In genomic region chr2:237966250-237966564, GRCh38 we compare ENCODE assay signal across 8 cellular contexts. TPM values are rescaled to one million over a fixed set of nuclear protein-coding genes. Genes with fewer than 3 reads are reported as not detected.
A peak's percentile ranks its signal among the peaks of the same experiment; 100 is the strongest.
DNase-seq lines count a peak whose midpoint lies in the region; ATAC-seq, FAIRE-seq and TF ChIP-seq lines count a peak whose summit lies in the region.

No MANE protein-coding gene starts in this region.

- POLR2A ChIA-PET in endothelial cell of umbilical vein (lab: Charles Lee): no interaction called here

- H2AFZ ChIP-seq in endothelial cell of umbilical vein (ENCODE audit: low read depth, low read length) (peak overlapping the region; percentile 81), osteoblast (ENCODE audit: low read length) (peak overlapping the region; percentile 96)

- H3K4me3 ChIP-seq in LNCaP clone FGC (ENCODE audit: low read depth, low read length): peak overlapping the region; percentile 63
- H3K4me3 ChIP-seq in endothelial cell of umbilical vein (replicated peaks in 1 of 3; ENCODE audit: insufficient read depth in 1 of 3, low read depth in 1 of 3, low read length in 3 of 3): peak overlapping the region; percentile 40 to 63 (median 45)
- H3K4me3 ChIP-seq in osteoblast (ENCODE audit: insufficient read depth, low read length): peak overlapping the region; percentile 84

- H3K4me1 ChIP-seq in endothelial cell of umbilical vein (ENCODE audit: control insufficient read depth, extremely low read depth, insufficient read depth, low read length): peaks cover 10% of the 10 kb centered on the region
- peaks cover 20% of the 10 kb centered on the region for H3K4me1 ChIP-seq in osteoblast (ENCODE audit: insufficient read depth, low read length)

- H3K9ac ChIP-seq in endothelial cell of umbilical vein (replicated peaks; ENCODE audit: extremely low read depth, insufficient read depth, low read length): no peak overlapping the region

- no peaks in the 10 kb centered on the region for H3K9me1 ChIP-seq in endothelial cell of umbilical vein (replicated peaks; ENCODE audit: control insufficient read depth, extremely low read depth, insufficient read depth, low read length)

- dilution Hi-C loops in endothelial cell of umbilical vein (cut with MboI; ENCODE audit: extremely low pct_ligation_motif_present, low sequenced_read_pairs): no loop called here

- FAIRE-seq in endothelial cell of umbilical vein (lab: Jason Lieb, UNC): no peak
- no peak for FAIRE-seq in urothelium cell line (lab: Jason Lieb, UNC)

- ATAC-seq in GM18868 (IDR thresholded peaks at IDR 0.05; ENCODE audit: unreplicated experiment) (peak; percentile 24), GM19455 (IDR thresholded peaks at IDR 0.05; ENCODE audit: unreplicated experiment) (no peak)

- BruUV-seq in endothelial cell of umbilical vein (replicated peaks; lab: Mats Ljungman, UMichigan): no TSS peak

- H4K20me1 ChIP-seq in endothelial cell of umbilical vein (replicated peaks; ENCODE audit: control insufficient read depth, extremely low read depth, insufficient read depth, low read length): no peaks in the 10 kb centered on the region
- H4K20me1 ChIP-seq in osteoblast (ENCODE audit: insufficient read depth, low read length): peaks cover 27% of the 10 kb centered on the region

- H3K9me3 ChIP-seq in endothelial cell of umbilical vein (replicated peaks; ENCODE audit: control insufficient read depth, insufficient read depth, low read length): no peaks in the 10 kb centered on the region
- H3K9me3 ChIP-seq in osteoblast (ENCODE audit: low read depth, low read length): peaks cover 10% of the 10 kb centered on the region

- no peak for DNase-seq in LNCaP clone FGC (ENCODE audit: low read depth)
- DNase-seq in endothelial cell of umbilical vein (ENCODE audit: low read depth, low spot score): no peak
- peak; percentile 87 for DNase-seq in osteoblast (ENCODE audit: insufficient read length, low spot score, missing footprints)
- DNase-seq in urothelium cell line (ENCODE audit: low spot score): no peak
- no peak for DNase-seq in NCI-H1048 (lab: John Stamatoyannopoulos, UW)
- DNase-seq in ecto neural progenitor cell (ENCODE audit: low spot score): no peak

- H3K36me3 ChIP-seq in endothelial cell of umbilical vein (ENCODE audit: control insufficient read depth in 2 of 2, extremely low read depth in 1 of 2, insufficient read depth in 2 of 2, low read length in 2 of 2): no peaks in the 10 kb centered on the region
- H3K36me3 ChIP-seq in osteoblast (ENCODE audit: insufficient read depth, low read length): no peaks in the 10 kb centered on the region

- H3K27me3 ChIP-seq in endothelial cell of umbilical vein (ENCODE audit: control insufficient read depth in 2 of 2, insufficient read depth in 2 of 2, low read length in 2 of 2) (no peaks in the 10 kb centered on the region), osteoblast (ENCODE audit: insufficient read depth, low read length) (no peaks in the 10 kb centered on the region)

- intact Hi-C loops in endothelial cell of umbilical vein (cut with micrococcal nuclease): loop anchor here (1.0 to 10.0 kb wide), 6 partner anchors 43 to 296 kb away; partner anchors contain the start of genes HES6 and RAMP1

- H3K27ac ChIP-seq in endothelial cell of umbilical vein (ENCODE audit: insufficient read depth, low read depth, low read length) (no peak overlapping the region), osteoblast (ENCODE audit: low read depth, low read length) (peak overlapping the region; percentile 69)

- H3K79me2 ChIP-seq in endothelial cell of umbilical vein (ENCODE audit: control insufficient read depth, insufficient read depth, low read length) (peaks cover 36% of the 10 kb centered on the region), osteoblast (ENCODE audit: insufficient read depth, low read length) (peaks cover 39% of the 10 kb centered on the region)

- no peak for TF ChIP-seq POLR2A in endothelial cell of umbilical vein (IDR thresholded peaks at IDR 0.05; ENCODE audit: low read depth, low read length)

- H3K4me2 ChIP-seq in endothelial cell of umbilical vein (ENCODE audit: insufficient read depth, low read length) (peak overlapping the region; percentile 72), osteoblast (ENCODE audit: insufficient read depth, low read length) (peak overlapping the region; percentile 88)

- TF ChIP-seq CTCF in LNCaP clone FGC (IDR thresholded peaks at IDR 0.05; ENCODE audit: control insufficient read depth, extremely low read depth, insufficient read depth) (no peak), endothelial cell of umbilical vein (IDR thresholded peaks at IDR 0.05; ENCODE audit: extremely low read depth in 1 of 2, insufficient read depth in 1 of 2, low read depth in 1 of 2, low read length in 2 of 2) (no peak), osteoblast (IDR thresholded peaks at IDR 0.05; ENCODE audit: extremely low read depth, low read depth, low read length) (no peak)

- CTCF ChIA-PET in endothelial cell of umbilical vein (lab: Charles Lee): no interaction called here

TF ChIP-seq in endothelial cell of umbilical vein, 7 proteins besides CTCF, POLR2A, EP300 and RAD21:
- no peak for TF ChIP-seq FOS (IDR thresholded peaks at IDR 0.05; ENCODE audit: borderline replicate concordance, insufficient read depth, low read length)
- TF ChIP-seq POLR2AphosphoS5 (IDR thresholded peaks at IDR 0.05; ENCODE audit: insufficient read depth, low read depth, low read length): no peak
- TF ChIP-seq GATA2 (IDR thresholded peaks at IDR 0.05; ENCODE audit: insufficient read depth, insufficient read length, low read depth, low read length): no peak
- no peak for TF ChIP-seq MAX (IDR thresholded peaks at IDR 0.05; ENCODE audit: insufficient read depth, insufficient read length)
- TF ChIP-seq EZH2 (IDR thresholded peaks at IDR 0.05; ENCODE audit: borderline replicate concordance, low read depth, low read length, severe bottlenecking): no peak
- no peak for TF ChIP-seq JUN (IDR thresholded peaks at IDR 0.05; ENCODE audit: borderline replicate concordance, insufficient read depth, insufficient read length, low read depth)
- no peak for TF ChIP-seq MYC (IDR thresholded peaks at IDR 0.05; ENCODE audit: low read depth, low read length)
TF ChIP-seq in endothelial cell of umbilical vein: peak in this region for 0.

RNA-seq across cellular contexts. Expression of gene UBE2F, which starts 0.6 kb away (rescaled TPM):
- total RNA-seq in endothelial cell of umbilical vein (42.3 and 47.4 TPM in 2 replicates), osteoblast (39.8 and 45.1 TPM in 2 replicates)
- polyA plus RNA-seq in endothelial cell of umbilical vein: 31.6 and 45.6 TPM in 2 replicates
- 52.3 and 57.1 TPM in 2 replicates for polyA plus RNA-seq in endothelial cell of umbilical vein (2011; cell fraction: cytosol; rRNA removed)
- 21.3 and 25.7 TPM in 2 replicates for polyA plus RNA-seq in endothelial cell of umbilical vein (2011; cell fraction: nucleus; rRNA removed)
- polyA plus RNA-seq in endothelial cell of umbilical vein (2012): 57.7 and 58.4 TPM in 2 replicates
- polyA minus RNA-seq in endothelial cell of umbilical vein: 12.1 and 18.9 TPM in 2 replicates
- 13.7 TPM for polyA minus RNA-seq in endothelial cell of umbilical vein (2011; cell fraction: cytosol; rRNA and poly(A)+ RNA removed)
- polyA minus RNA-seq in endothelial cell of umbilical vein (2011; cell fraction: nucleus; rRNA and poly(A)+ RNA removed): 13.8 and 13.9 TPM in 2 replicates
